ENCODE assay signal across 35 cellular contexts in genomic region chr11:60264644-60265043, GRCh38. TPM values are rescaled to one million over a fixed set of nuclear protein-coding genes. Genes with fewer than 3 reads are reported as not detected.
"Had no signal": no experiment of that assay in that cellular context is flagged by ENCODE, and none has a peak within 500 bp of the region (broad histone marks: within the 10 kb centered on the region; RNA-seq: fewer than 3 reads in every experiment).

No MANE protein-coding gene starts in this region.

- H3K4me1 ChIP-seq: adrenal gland, body of pancreas, breast epithelium had no signal

- H3K9me3 Mint-ChIP-seq: activated B cell treated with CpG ODN at 0.5 μM for 24 hours; activated CD4-positive, alpha-beta memory T cell treated with anti-CD3 and anti-CD28 coated beads for 36 hours; activated CD4-positive, alpha-beta T cell treated with anti-CD3 and anti-CD28 coated beads, Interleukin-2, amount 10 ng/mL, durations not matched to agents 24 days and 14 days; activated T-cell treated with anti-CD3 and anti-CD28 coated beads, Interleukin-2, amount 50 U/mL, for 4 hours; activated T-helper 1 cell treated with anti-CD3 and anti-CD28 coated beads, Interleukin-12 subunit alpha, Interleukin-12 subunit beta, Interleukin-2, Interleukin-4 antibody, amounts not matched to agents 30 ng/mL and 10 ng/mL and 1 ng/mL, durations not matched to agents 14 hours and 24 hours and 36 hours; T-helper 2 cell treated with Interferon-gamma antibody and Interleukin-4, amounts not matched to agents 5 μg/mL and 100 μg/mL, for 36 hours had no signal

- H3K4me1 Mint-ChIP-seq: activated CD4-positive, alpha-beta T cell treated with anti-CD3 and anti-CD28 coated beads, Interleukin-2, amount 10 ng/mL, durations not matched to agents 24 days and 14 days; activated naive CD8-positive, alpha-beta T cell treated with anti-CD3 and anti-CD28 coated beads for 36 hours; activated T-helper 17 cell treated with anti-CD3 and anti-CD28 coated beads, Interleukin-2, amount 50 U/mL, for 72 hours had no signal

- H3K27me3 Mint-ChIP-seq: activated B cell treated with CpG ODN at 0.5 μM for 24 hours had no signal

- ATAC-seq: activated CD8-positive, alpha-beta T cell treated with anti-CD3 and anti-CD28 coated beads for 36 hours; activated T-helper 17 cell treated with anti-CD3 and anti-CD28 coated beads, Interleukin-2, amount 50 U/mL, for 72 hours; body of pancreas had no signal

- H3K27me3 ChIP-seq: adrenal gland, body of pancreas, brain microvascular endothelial cell, breast epithelium had no signal

- H3K27ac ChIP-seq: body of pancreas, brain microvascular endothelial cell, breast epithelium, VCaP had no signal

- H3K27ac Mint-ChIP-seq: activated B cell treated with CpG ODN at 0.5 μM for 24 hours; activated CD4-positive, alpha-beta memory T cell treated with anti-CD3 and anti-CD28 coated beads for 36 hours; activated CD4-positive, alpha-beta T cell treated with anti-CD3 and anti-CD28 coated beads, Interleukin-2, amount 10 ng/mL, durations not matched to agents 24 days and 14 days; activated CD8-positive, alpha-beta T cell treated with anti-CD3 and anti-CD28 coated beads for 36 hours; activated naive CD4-positive, alpha-beta T cell treated with anti-CD3 and anti-CD28 coated beads for 36 hours; activated naive CD4-positive, alpha-beta T cell treated with anti-CD3 and anti-CD28 coated beads, Interleukin-2, amount 50 U/mL, for 72 hours; activated naive CD8-positive, alpha-beta T cell treated with anti-CD3 and anti-CD28 coated beads for 36 hours; activated T-cell treated with anti-CD3 and anti-CD28 coated beads, Interleukin-2, amount 50 U/mL, for 72 hours; activated T-helper 1 cell treated with anti-CD3 and anti-CD28 coated beads, Interleukin-12 subunit alpha, Interleukin-12 subunit beta, Interleukin-2, Interleukin-4 antibody, amounts not matched to agents 30 ng/mL and 10 ng/mL and 1 ng/mL, durations not matched to agents 14 hours and 24 hours and 36 hours; activated T-helper 17 cell treated with anti-CD3 and anti-CD28 coated beads, Interleukin-2, amount 50 U/mL, for 72 hours; T-helper 2 cell treated with Interferon-gamma antibody and Interleukin-4, amounts not matched to agents 5 μg/mL and 100 μg/mL, for 36 hours had no signal

- H3K4me3 Mint-ChIP-seq: activated B cell treated with CpG ODN at 0.5 μM for 24 hours; activated CD4-positive, alpha-beta memory T cell treated with anti-CD3 and anti-CD28 coated beads for 36 hours; activated CD4-positive, alpha-beta T cell treated with anti-CD3 and anti-CD28 coated beads, Interleukin-2, amount 10 ng/mL, durations not matched to agents 24 days and 14 days; activated CD8-positive, alpha-beta T cell treated with anti-CD3 and anti-CD28 coated beads for 36 hours; activated naive CD4-positive, alpha-beta T cell treated with anti-CD3 and anti-CD28 coated beads for 36 hours; activated naive CD8-positive, alpha-beta T cell treated with anti-CD3 and anti-CD28 coated beads for 36 hours; activated T-cell treated with anti-CD3 and anti-CD28 coated beads, Interleukin-2, amount 50 U/mL, for 4 hours; activated T-cell treated with anti-CD3 and anti-CD28 coated beads, Interleukin-2, amount 50 U/mL, for 72 hours; activated T-helper 1 cell treated with anti-CD3 and anti-CD28 coated beads, Interleukin-12 subunit alpha, Interleukin-12 subunit beta, Interleukin-2, Interleukin-4 antibody, amounts not matched to agents 30 ng/mL and 10 ng/mL and 1 ng/mL, durations not matched to agents 14 hours and 24 hours and 36 hours; activated T-helper 17 cell treated with anti-CD3 and anti-CD28 coated beads, Interleukin-2, amount 50 U/mL, for 72 hours; T-helper 2 cell treated with Interferon-gamma antibody and Interleukin-4, amounts not matched to agents 5 μg/mL and 100 μg/mL, for 36 hours had no signal

- H3K36me3 Mint-ChIP-seq: activated CD4-positive, alpha-beta memory T cell treated with anti-CD3 and anti-CD28 coated beads for 36 hours; activated naive CD4-positive, alpha-beta T cell treated with anti-CD3 and anti-CD28 coated beads, Interleukin-2, amount 50 U/mL, for 72 hours; activated naive CD8-positive, alpha-beta T cell treated with anti-CD3 and anti-CD28 coated beads for 36 hours had no signal

- H3K4me3 ChIP-seq: adrenal gland, body of pancreas, breast epithelium had no signal

- H3K9me3 ChIP-seq: adrenal gland, body of pancreas had no signal

- DNase-seq: activated B cell treated with CpG ODN at 0.5 μM for 24 hours; activated CD4-positive, alpha-beta memory T cell treated with anti-CD3 and anti-CD28 coated beads for 36 hours; activated CD4-positive, alpha-beta T cell treated with anti-CD3 and anti-CD28 coated beads for 4 hours; activated CD4-positive, alpha-beta T cell treated with anti-CD3 and anti-CD28 coated beads, Interleukin-2, amount 10 ng/mL, durations not matched to agents 24 days and 14 days; activated CD4-positive, alpha-beta T cell treated with anti-CD3 and anti-CD28 coated beads, Interleukin-2, amount 50 U/mL, for 1 hour; activated CD4-positive, alpha-beta T cell treated with anti-CD3 and anti-CD28 coated beads, Interleukin-2, amount 50 U/mL, for 4 hours; activated CD4-positive, CD25-positive, alpha-beta regulatory T cell treated with anti-CD3 and anti-CD28 coated beads, Interleukin-2, amount 50 U/mL, for 72 hours; activated CD8-positive, alpha-beta memory T cell treated with anti-CD3 and anti-CD28 coated beads, Interleukin-2, amount 50 U/mL, for 4 hours; activated CD8-positive, alpha-beta T cell treated with anti-CD3 and anti-CD28 coated beads for 36 hours; activated effector memory CD4-positive, alpha-beta T cell treated with anti-CD3 and anti-CD28 coated beads, Interleukin-2, amount 50 U/mL, for 16 hours; activated gamma-delta T cell treated with Interleukin-2 at 50 U/mL for 16 hours; activated naive CD4-positive, alpha-beta T cell; activated naive CD4-positive, alpha-beta T cell treated with anti-CD3 and anti-CD28 coated beads for 36 hours; activated naive CD4-positive, alpha-beta T cell treated with anti-CD3 and anti-CD28 coated beads, Interleukin-2, amount 50 U/mL, for 16 hours; activated naive CD8-positive, alpha-beta T cell treated with anti-CD3 and anti-CD28 coated beads for 36 hours; activated T-cell treated with anti-CD3 and anti-CD28 coated beads for 4 hours; activated T-cell treated with anti-CD3 and anti-CD28 coated beads, Interleukin-2, amount 50 U/mL, for 1 hour; activated T-cell treated with anti-CD3 and anti-CD28 coated beads, Interleukin-2, amount 50 U/mL, for 4 hours; activated T-cell treated with anti-CD3 and anti-CD28 coated beads, Interleukin-2, amount 50 U/mL, for 72 hours; adrenal gland; amniotic stem cell; aorta; body of pancreas; brain microvascular endothelial cell; central memory CD4-positive, alpha-beta T cell; T-helper 9 cell had no signal

- H3K36me3 ChIP-seq: adrenal gland, brain microvascular endothelial cell, breast epithelium had no signal

RNA-seq across cellular contexts. Expression of gene MS4A4A, which starts 15.8 kb away (rescaled TPM):
- total RNA-seq: activated CD4-positive, alpha-beta memory T cell treated with anti-CD3 and anti-CD28 coated beads for 36 hours; activated CD4-positive, alpha-beta T cell treated with anti-CD3 and anti-CD28 coated beads, Interleukin-2, amount 10 ng/mL, durations not matched to agents 24 days and 14 days; activated CD8-positive, alpha-beta memory T cell treated with anti-CD3 and anti-CD28 coated beads for 36 hours; activated CD8-positive, alpha-beta T cell treated with anti-CD3 and anti-CD28 coated beads for 36 hours; activated naive CD4-positive, alpha-beta T cell treated with anti-CD3 and anti-CD28 coated beads for 36 hours; activated naive CD4-positive, alpha-beta T cell treated with anti-CD3 and anti-CD28 coated beads, Interleukin-2, amount 50 U/mL, for 72 hours; activated naive CD8-positive, alpha-beta T cell treated with anti-CD3 and anti-CD28 coated beads for 36 hours; activated T-cell treated with anti-CD3 and anti-CD28 coated beads, Interleukin-2, amount 50 U/mL, for 4 hours; activated T-cell treated with anti-CD3 and anti-CD28 coated beads, Interleukin-2, amount 50 U/mL, for 72 hours; activated T-helper 1 cell treated with anti-CD3 and anti-CD28 coated beads, Interleukin-12 subunit alpha, Interleukin-12 subunit beta, Interleukin-2, Interleukin-4 antibody, amounts not matched to agents 30 ng/mL and 10 ng/mL and 1 ng/mL, durations not matched to agents 14 hours and 24 hours and 36 hours; activated T-helper 17 cell treated with anti-CD3 and anti-CD28 coated beads, Interleukin-2, amount 50 U/mL, for 72 hours had no signal

RNA-seq across cellular contexts. Expression of gene MS4A4E, which starts 21.7 kb away (rescaled TPM):
- total RNA-seq: activated B cell treated with CpG ODN at 0.5 μM for 24 hours; activated CD4-positive, alpha-beta memory T cell treated with anti-CD3 and anti-CD28 coated beads for 36 hours; activated CD4-positive, alpha-beta T cell treated with anti-CD3 and anti-CD28 coated beads, Interleukin-2, amount 10 ng/mL, durations not matched to agents 24 days and 14 days; activated CD8-positive, alpha-beta memory T cell treated with anti-CD3 and anti-CD28 coated beads for 36 hours; activated CD8-positive, alpha-beta T cell treated with anti-CD3 and anti-CD28 coated beads for 36 hours; activated naive CD4-positive, alpha-beta T cell treated with anti-CD3 and anti-CD28 coated beads for 36 hours; activated naive CD4-positive, alpha-beta T cell treated with anti-CD3 and anti-CD28 coated beads, Interleukin-2, amount 50 U/mL, for 72 hours; activated naive CD8-positive, alpha-beta T cell treated with anti-CD3 and anti-CD28 coated beads for 36 hours; activated T-cell treated with anti-CD3 and anti-CD28 coated beads, Interleukin-2, amount 50 U/mL, for 4 hours; activated T-cell treated with anti-CD3 and anti-CD28 coated beads, Interleukin-2, amount 50 U/mL, for 72 hours; activated T-helper 1 cell treated with anti-CD3 and anti-CD28 coated beads, Interleukin-12 subunit alpha, Interleukin-12 subunit beta, Interleukin-2, Interleukin-4 antibody, amounts not matched to agents 30 ng/mL and 10 ng/mL and 1 ng/mL, durations not matched to agents 14 hours and 24 hours and 36 hours; activated T-helper 17 cell treated with anti-CD3 and anti-CD28 coated beads, Interleukin-2, amount 50 U/mL, for 72 hours; astrocyte; body of pancreas; cerebellum had no signal
